In the genomic region with DNA sequence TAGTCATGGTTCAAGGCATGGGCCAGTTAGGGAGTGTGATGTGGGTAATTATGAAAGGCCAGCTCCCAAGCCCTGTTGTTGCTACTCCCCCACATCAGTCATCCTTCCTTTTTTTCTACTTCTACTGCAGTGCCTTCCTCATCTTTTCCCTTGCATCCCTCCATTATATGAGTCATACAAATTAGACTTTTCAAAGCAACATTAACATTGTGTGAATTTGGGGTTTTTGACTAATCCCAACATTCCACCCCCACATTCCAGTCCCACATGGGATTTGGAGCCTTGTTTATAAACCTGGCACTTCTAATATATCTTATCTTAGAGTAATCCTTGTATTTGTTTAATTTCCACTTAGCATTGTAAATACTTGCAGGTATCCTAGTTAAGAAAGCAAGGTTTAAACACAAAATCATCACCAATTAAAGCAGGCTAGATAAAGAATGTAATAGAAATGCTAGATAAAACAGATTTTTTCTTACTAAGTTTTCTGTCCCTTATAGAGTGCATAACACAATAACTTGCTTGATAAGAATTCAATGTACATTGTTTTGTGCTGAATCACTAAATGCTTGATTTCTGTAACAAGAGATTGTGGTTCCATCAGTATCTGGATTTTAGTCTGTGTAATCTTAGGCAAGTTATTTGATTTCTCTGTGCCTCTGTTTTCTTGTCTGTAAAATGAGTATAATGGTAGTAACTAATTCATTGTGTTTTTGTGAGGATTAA, we compare ENCODE assay signal across 13 cellular contexts.
A peak's percentile ranks its signal among the peaks of the same experiment; 100 is the strongest.
DNase-seq lines count a peak whose midpoint lies in the region; ATAC-seq, FAIRE-seq and TF ChIP-seq lines count a peak whose summit lies in the region.
"Had no signal": no experiment of that assay in that cellular context is flagged by ENCODE, and none has a peak within 500 bp of the region (broad histone marks: within the 10 kb centered on the region; RNA-seq: fewer than 3 reads in every experiment).

No MANE protein-coding gene starts in this region.

- no peak overlapping the region for H3K4me2 ChIP-seq in smooth muscle cell

- no peaks in the 10 kb centered on the region for H3K36me3 ChIP-seq in smooth muscle cell (ENCODE audit: low read depth)
- H3K36me3 ChIP-seq: cardiac muscle cell, lower lobe of right lung, thyroid gland had no signal

- H2AFZ ChIP-seq in smooth muscle cell (ENCODE audit: low read depth) = no peak overlapping the region

- no peak for TF ChIP-seq POLR2A in H54 (IDR thresholded peaks at IDR 0.05; ENCODE audit: low read depth, low read length)

- DNase-seq in H54 (ENCODE audit: insufficient read length, low spot score) = no peak
- peak; percentile 84 for DNase-seq in RCC 7860 (ENCODE audit: low spot score)
- peak; percentile 50 for DNase-seq in fibroblast of peridontal ligament (ENCODE audit: extremely low read depth)
- no peak for DNase-seq in smooth muscle cell (lab: John Stamatoyannopoulos, UW; ENCODE audit: unreplicated experiment)
- no peak for DNase-seq in NCI-H1930 (lab: John Stamatoyannopoulos, UW)
- no peak for DNase-seq in HuH-7 (ENCODE audit: low spot score)
- DNase-seq: activated CD4-positive, alpha-beta T cell treated with anti-CD3 and anti-CD28 coated beads, Interleukin-2, amount 10 ng/mL, durations not matched to agents 7 days and 5 days; lower lobe of right lung; NCI-H2171 treated with DMSO at 0.1 percent for 48 hours; nucleus accumbens; thyroid gland had no signal

- H3K27me3 ChIP-seq in smooth muscle cell (ENCODE audit: low read depth) = no peaks in the 10 kb centered on the region
- H3K27me3 ChIP-seq: cardiac muscle cell, thyroid gland had no signal

- no peaks in the 10 kb centered on the region for H3K79me2 ChIP-seq in smooth muscle cell (ENCODE audit: low read depth)

- H3K9me3 ChIP-seq in smooth muscle cell (replicated peaks; ENCODE audit: low read depth) = no peaks in the 10 kb centered on the region
- H3K9me3 ChIP-seq: lower lobe of right lung, thyroid gland had no signal

- FAIRE-seq in H54 (lab: Jason Lieb, UNC) (peak; percentile 36), RCC 7860 (lab: Jason Lieb, UNC) (peak; percentile 87)

- no peak for ATAC-seq in GM19463 (IDR thresholded peaks at IDR 0.05; ENCODE audit: unreplicated experiment)

- no peak overlapping the region for H3K9ac ChIP-seq in smooth muscle cell (ENCODE audit: low read depth)

- H3K4me1 ChIP-seq in smooth muscle cell (ENCODE audit: low read depth) = no peaks in the 10 kb centered on the region
- H3K4me1 ChIP-seq: lower lobe of right lung, thyroid gland had no signal

- H3K4me3 ChIP-seq in smooth muscle cell = no peak overlapping the region
- H3K4me3 ChIP-seq: cardiac muscle cell, lower lobe of right lung, thyroid gland had no signal

- H4K20me1 ChIP-seq in smooth muscle cell (ENCODE audit: low read depth) = no peaks in the 10 kb centered on the region

- peaks cover 7% of the 10 kb centered on the region for H3F3A ChIP-seq in smooth muscle cell (ENCODE audit: low read depth)

- peak overlapping the region; percentile 34 for H3K27ac ChIP-seq in smooth muscle cell (ENCODE audit: low read depth)
- H3K27ac ChIP-seq: cardiac muscle cell, lower lobe of right lung, thyroid gland had no signal

- TF ChIP-seq CTCF in smooth muscle cell (IDR thresholded peaks at IDR 0.05; ENCODE audit: borderline replicate concordance, insufficient read depth, poor library complexity, severe bottlenecking) = no peak

Comparison
In these comparisons a context has a peak if more than half of its experiments do, and no peak if none do; other contexts are left out.
1. DNase-seq: peak in RCC 7860 (single experiment) and fibroblast of peridontal ligament (single experiment); none in H54 (single experiment), smooth muscle cell (single experiment), NCI-H1930 (0 of 2) and HuH-7 (single experiment).